ENCODE assay signal across 1 cellular context in the genomic region with DNA sequence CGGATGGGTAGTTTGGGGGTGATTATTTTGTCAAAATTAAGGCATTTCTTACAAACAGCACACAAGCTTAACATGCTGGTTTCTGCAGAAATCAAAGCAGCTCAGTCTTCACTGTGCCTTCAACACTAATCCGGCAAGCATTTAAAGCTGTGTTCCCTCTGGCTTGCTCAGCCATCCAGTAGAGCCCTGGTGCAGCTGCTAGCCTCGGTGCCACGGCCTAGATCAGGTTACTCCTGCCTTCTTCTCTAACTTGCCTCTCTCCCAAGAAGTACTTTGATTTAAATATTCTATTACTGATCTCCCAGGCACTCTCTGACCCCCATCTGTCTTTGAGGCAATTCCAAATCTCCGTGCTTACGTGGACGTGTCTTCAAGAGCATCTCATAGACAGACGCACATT.
TF ChIP-seq lines count a peak whose summit lies in the region.

No MANE protein-coding gene starts in this region.

TF ChIP-seq in WTC11, 78 proteins besides CTCF, POLR2A, EP300 and RAD21 (continued from another document):
- TF ChIP-seq AR (CRISPR knock-in tag; IDR thresholded peaks at IDR 0.05) = no peak
- no peak for TF ChIP-seq RELA (CRISPR knock-in tag; IDR thresholded peaks at IDR 0.05; ENCODE audit: borderline replicate concordance)
- TF ChIP-seq SMAD3 (CRISPR knock-in tag; IDR thresholded peaks at IDR 0.05; ENCODE audit: borderline replicate concordance) = no peak
- no peak for TF ChIP-seq CREM (CRISPR knock-in tag; IDR thresholded peaks at IDR 0.05)
- TF ChIP-seq, protein P1, sequence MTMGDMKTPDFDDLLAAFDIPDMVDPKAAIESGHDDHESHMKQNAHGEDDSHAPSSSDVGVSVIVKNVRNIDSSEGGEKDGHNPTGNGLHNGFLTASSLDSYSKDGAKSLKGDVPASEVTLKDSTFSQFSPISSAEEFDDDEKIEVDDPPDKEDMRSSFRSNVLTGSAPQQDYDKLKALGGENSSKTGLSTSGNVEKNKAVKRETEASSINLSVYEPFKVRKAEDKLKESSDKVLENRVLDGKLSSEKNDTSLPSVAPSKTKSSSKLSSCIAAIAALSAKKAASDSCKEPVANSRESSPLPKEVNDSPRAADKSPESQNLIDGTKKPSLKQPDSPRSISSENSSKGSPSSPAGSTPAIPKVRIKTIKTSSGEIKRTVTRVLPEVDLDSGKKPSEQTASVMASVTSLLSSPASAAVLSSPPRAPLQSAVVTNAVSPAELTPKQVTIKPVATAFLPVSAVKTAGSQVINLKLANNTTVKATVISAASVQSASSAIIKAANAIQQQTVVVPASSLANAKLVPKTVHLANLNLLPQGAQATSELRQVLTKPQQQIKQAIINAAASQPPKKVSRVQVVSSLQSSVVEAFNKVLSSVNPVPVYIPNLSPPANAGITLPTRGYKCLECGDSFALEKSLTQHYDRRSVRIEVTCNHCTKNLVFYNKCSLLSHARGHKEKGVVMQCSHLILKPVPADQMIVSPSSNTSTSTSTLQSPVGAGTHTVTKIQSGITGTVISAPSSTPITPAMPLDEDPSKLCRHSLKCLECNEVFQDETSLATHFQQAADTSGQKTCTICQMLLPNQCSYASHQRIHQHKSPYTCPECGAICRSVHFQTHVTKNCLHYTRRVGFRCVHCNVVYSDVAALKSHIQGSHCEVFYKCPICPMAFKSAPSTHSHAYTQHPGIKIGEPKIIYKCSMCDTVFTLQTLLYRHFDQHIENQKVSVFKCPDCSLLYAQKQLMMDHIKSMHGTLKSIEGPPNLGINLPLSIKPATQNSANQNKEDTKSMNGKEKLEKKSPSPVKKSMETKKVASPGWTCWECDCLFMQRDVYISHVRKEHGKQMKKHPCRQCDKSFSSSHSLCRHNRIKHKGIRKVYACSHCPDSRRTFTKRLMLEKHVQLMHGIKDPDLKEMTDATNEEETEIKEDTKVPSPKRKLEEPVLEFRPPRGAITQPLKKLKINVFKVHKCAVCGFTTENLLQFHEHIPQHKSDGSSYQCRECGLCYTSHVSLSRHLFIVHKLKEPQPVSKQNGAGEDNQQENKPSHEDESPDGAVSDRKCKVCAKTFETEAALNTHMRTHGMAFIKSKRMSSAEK (CRISPR knock-in tag; IDR thresholded peaks at IDR 0.05; ENCODE audit: borderline replicate concordance) = no peak
- no peak for TF ChIP-seq MAX (CRISPR knock-in tag; IDR thresholded peaks at IDR 0.05)
- no peak for TF ChIP-seq E2F1 (CRISPR knock-in tag; IDR thresholded peaks at IDR 0.05)
